In genomic region chr13:31199849-31200635, GRCh38 we compare ENCODE assay signal across 8 cellular contexts. TPM values are rescaled to one million over a fixed set of nuclear protein-coding genes. Genes with fewer than 3 reads are reported as not detected.
DNase-seq lines count a peak whose midpoint lies in the region; ATAC-seq and TF ChIP-seq lines count a peak whose summit lies in the region.

Gene B3GLCT, plus strand, starts transcription at chr13:31199975. Its CDS starts 110 bp downstream, at chr13:31200085.

- DNase-seq in NCI-H1694 treated with DMSO at 0.1 percent for 48 hours (lab: John Stamatoyannopoulos, UW) (peak; percentile 21), NCI-H1694 (lab: John Stamatoyannopoulos, UW) (no peak), NCI-H2171 treated with DMSO at 0.1 percent for 48 hours (lab: John Stamatoyannopoulos, UW) (peak; percentile 34), activated B cell treated with CpG ODN at 0.5 μM for 24 hours (peak; percentile 87), caudate nucleus (lab: John Stamatoyannopoulos, UW) (peak in 50 of 61 donors; percentile 19 to 84 (median 58)), iris pigment epithelial cell (ENCODE audit: low read depth) (peak; percentile 67)
- peak; percentile 60 to 61 for DNase-seq in stimulated activated CD4-positive, alpha-beta T cell treated with anti-CD3 and anti-CD28 coated beads, Interleukin-12 subunit alpha, Interleukin-12 subunit beta, amount 100 ng/mL, for 24 hours (ENCODE audit: low read depth in 2 of 2)

- H3K9me3 Mint-ChIP-seq in activated B cell treated with CpG ODN at 0.5 μM for 24 hours = no peaks in the 10 kb centered on the region

- CTCF ChIA-PET in activated B cell treated with CpG ODN at 0.5 μM for 24 hours (lab: Charles Lee) = interaction anchor here (1.0 to 1.3 kb wide), 3 partner anchors 36 to 224 kb away, joined by 3 to 6 read pairs (median 4); no protein-coding TSS in a partner anchor

- TF ChIP-seq CTCF in activated B cell treated with CpG ODN at 0.5 μM for 24 hours (IDR thresholded peaks at IDR 0.05) = peak; percentile 63

- H3K27ac Mint-ChIP-seq in activated B cell treated with CpG ODN at 0.5 μM for 24 hours = peak within 1 kb of the TSS; percentile 84

- H3K36me3 Mint-ChIP-seq in activated B cell treated with CpG ODN at 0.5 μM for 24 hours (ENCODE audit: low read depth) = no peaks in the 10 kb centered on the region

- intact Hi-C loops in activated B cell treated with CpG ODN at 0.5 μM for 24 hours (cut with micrococcal nuclease) = loop anchor here (1.0 to 10.0 kb wide), 4 partner anchors 38 to 1387 kb away; partner anchors contain the start of genes BRCA2, PDS5B and ZAR1L

- peak within 1 kb of the TSS; percentile 84 for H3K4me3 Mint-ChIP-seq in activated B cell treated with CpG ODN at 0.5 μM for 24 hours

- peaks cover 18% of the 10 kb centered on the region for H3K4me1 Mint-ChIP-seq in activated B cell treated with CpG ODN at 0.5 μM for 24 hours

- no peaks in the 10 kb centered on the region for H3K27me3 Mint-ChIP-seq in activated B cell treated with CpG ODN at 0.5 μM for 24 hours

- H3K27ac ChIP-seq in caudate nucleus (ENCODE audit: low read depth, low read length) = peak within 1 kb of the TSS; percentile 90

- POLR2A ChIA-PET in activated B cell treated with CpG ODN at 0.5 μM for 24 hours (lab: Charles Lee) = interaction anchor here (1.1 to 3.8 kb wide), 2 partner anchors 38 to 710 kb away, joined by 3 to 26 read pairs; partner anchors contain the start of gene HSPH1

- ATAC-seq in HG02973 (IDR thresholded peaks at IDR 0.05; ENCODE audit: unreplicated experiment) (peak; percentile 85), activated B cell treated with CpG ODN at 0.5 μM for 24 hours (ENCODE audit: low read depth) (peak; percentile 83)

RNA-seq across cellular contexts. Expression of gene B3GLCT, which starts in this region (rescaled TPM):
- 2.9 and 3.0 TPM in 2 replicates for total RNA-seq in activated B cell treated with CpG ODN at 0.5 μM for 24 hours
